1 cellular context compared by ENCODE assay signal in the genomic region with DNA sequence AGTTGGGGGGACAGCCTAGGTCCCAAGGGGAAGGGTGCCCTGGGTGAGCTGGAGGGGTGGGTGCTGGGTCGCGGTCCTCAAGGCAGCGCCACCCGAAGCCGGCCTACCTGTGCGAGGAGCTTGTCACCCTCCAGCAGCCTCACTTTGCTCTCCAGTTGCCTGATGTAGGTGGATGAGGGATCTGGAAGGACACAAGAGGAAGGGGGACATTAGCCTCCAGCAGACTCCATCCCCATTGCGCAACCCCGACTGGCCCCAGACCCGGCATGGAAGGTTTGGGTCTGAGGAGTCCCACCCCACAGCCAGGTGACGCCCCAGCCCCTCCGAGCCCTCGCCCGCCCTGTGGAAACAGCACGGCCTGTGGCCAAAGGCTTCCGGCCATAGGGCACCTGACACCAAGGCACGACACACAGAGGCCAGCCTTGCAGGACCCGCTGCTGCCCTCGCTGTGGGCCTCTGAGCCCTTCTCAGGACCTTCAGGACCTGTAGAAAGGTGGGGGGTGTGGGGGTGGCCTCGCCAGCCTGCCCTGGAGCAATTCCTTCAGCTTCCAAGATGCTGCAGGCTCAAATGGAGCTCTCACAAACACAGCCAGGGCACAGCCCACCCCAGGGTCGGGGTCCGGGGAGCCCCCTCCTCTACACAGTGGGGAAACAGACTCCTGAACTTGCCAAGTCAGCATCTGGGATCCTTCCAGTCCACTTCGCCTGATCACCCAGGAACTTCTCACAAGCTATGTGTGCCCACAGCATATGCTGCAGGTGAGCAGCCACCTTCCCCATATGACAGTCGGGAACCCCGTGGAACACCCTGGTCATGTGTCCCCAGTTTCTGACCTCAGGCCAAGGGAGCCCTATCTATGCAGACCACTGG.
A peak's percentile ranks its signal among the peaks of the same experiment; 100 is the strongest.
TF ChIP-seq lines count a peak whose summit lies in the region.

No MANE protein-coding gene starts in this region.

TF ChIP-seq in K562, 482 proteins besides CTCF, POLR2A, EP300 and RAD21:
- peak; percentile 32; the same call in 1 of the 2 replicates for TF ChIP-seq ZNF316 (IDR thresholded peaks at IDR 0.05)
- TF ChIP-seq SLC30A9 (CRISPR knock-in tag; IDR thresholded peaks at IDR 0.05): no peak
- no peak for TF ChIP-seq CEBPG (CRISPR knock-in tag; IDR thresholded peaks at IDR 0.05)
- TF ChIP-seq CEBPG (tag; conservative IDR thresholded peaks at IDR 0.05 in 1 of 2, IDR thresholded peaks at IDR 0.05 in 1 of 2): peak in 1 of 2 experiments; percentile 34; a peak in 1 of 4 replicates
- peak; percentile 79 for TF ChIP-seq CEBPB (tag; IDR thresholded peaks at IDR 0.05)
- TF ChIP-seq, protein P1, sequence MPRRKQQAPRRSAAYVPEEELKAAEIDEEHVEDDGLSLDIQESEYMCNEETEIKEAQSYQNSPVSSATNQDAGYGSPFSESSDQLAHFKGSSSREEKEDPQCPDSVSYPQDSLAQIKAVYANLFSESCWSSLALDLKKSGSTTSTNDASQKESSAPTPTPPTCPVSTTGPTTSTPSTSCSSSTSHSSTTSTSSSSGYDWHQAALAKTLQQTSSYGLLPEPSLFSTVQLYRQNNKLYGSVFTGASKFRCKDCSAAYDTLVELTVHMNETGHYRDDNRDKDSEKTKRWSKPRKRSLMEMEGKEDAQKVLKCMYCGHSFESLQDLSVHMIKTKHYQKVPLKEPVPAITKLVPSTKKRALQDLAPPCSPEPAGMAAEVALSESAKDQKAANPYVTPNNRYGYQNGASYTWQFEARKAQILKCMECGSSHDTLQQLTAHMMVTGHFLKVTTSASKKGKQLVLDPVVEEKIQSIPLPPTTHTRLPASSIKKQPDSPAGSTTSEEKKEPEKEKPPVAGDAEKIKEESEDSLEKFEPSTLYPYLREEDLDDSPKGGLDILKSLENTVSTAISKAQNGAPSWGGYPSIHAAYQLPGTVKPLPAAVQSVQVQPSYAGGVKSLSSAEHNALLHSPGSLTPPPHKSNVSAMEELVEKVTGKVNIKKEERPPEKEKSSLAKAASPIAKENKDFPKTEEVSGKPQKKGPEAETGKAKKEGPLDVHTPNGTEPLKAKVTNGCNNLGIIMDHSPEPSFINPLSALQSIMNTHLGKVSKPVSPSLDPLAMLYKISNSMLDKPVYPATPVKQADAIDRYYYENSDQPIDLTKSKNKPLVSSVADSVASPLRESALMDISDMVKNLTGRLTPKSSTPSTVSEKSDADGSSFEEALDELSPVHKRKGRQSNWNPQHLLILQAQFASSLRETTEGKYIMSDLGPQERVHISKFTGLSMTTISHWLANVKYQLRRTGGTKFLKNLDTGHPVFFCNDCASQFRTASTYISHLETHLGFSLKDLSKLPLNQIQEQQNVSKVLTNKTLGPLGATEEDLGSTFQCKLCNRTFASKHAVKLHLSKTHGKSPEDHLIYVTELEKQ (CRISPR knock-in tag; IDR thresholded peaks at IDR 0.05): no peak
